ENCODE assay signal across 9 cellular contexts in genomic region chr13:52600666-52601065, GRCh38. TPM values are rescaled to one million over a fixed set of nuclear protein-coding genes. Genes with fewer than 3 reads are reported as not detected.
DNase-seq lines count a peak whose midpoint lies in the region; ATAC-seq and TF ChIP-seq lines count a peak whose summit lies in the region.
"Had no signal": no experiment of that assay in that cellular context is flagged by ENCODE, and none has a peak within 500 bp of the region (broad histone marks: within the 10 kb centered on the region; RNA-seq: fewer than 3 reads in every experiment).

No MANE protein-coding gene starts in this region.

- peak overlapping the region; percentile 85 for H3K9ac ChIP-seq in adipocyte (ENCODE audit: low read length)

- H3K27me3 Mint-ChIP-seq in activated T-cell treated with anti-CD3 and anti-CD28 coated beads, Interleukin-2, amount 50 U/mL, for 24 hours: peaks cover 52% of the 10 kb centered on the region
- peaks cover 37% of the 10 kb centered on the region for H3K27me3 Mint-ChIP-seq in activated T-cell treated with anti-CD3 and anti-CD28 coated beads, Interleukin-2, amount 50 U/mL, for 4 hours (ENCODE audit: low read depth)

- no peaks in the 10 kb centered on the region for H3K9me3 Mint-ChIP-seq in activated T-cell treated with anti-CD3 and anti-CD28 coated beads, Interleukin-2, amount 50 U/mL, for 24 hours
- H3K9me3 Mint-ChIP-seq in activated T-cell treated with anti-CD3 and anti-CD28 coated beads, Interleukin-2, amount 50 U/mL, for 4 hours: no peaks in the 10 kb centered on the region

- H3K4me1 Mint-ChIP-seq in activated T-cell treated with anti-CD3 and anti-CD28 coated beads, Interleukin-2, amount 50 U/mL, for 24 hours (ENCODE audit: low read depth): peaks cover 6% of the 10 kb centered on the region
- H3K4me1 Mint-ChIP-seq in activated T-cell treated with anti-CD3 and anti-CD28 coated beads, Interleukin-2, amount 50 U/mL, for 4 hours (ENCODE audit: low read depth): peaks cover 5% of the 10 kb centered on the region

- H3K4me1 ChIP-seq in adipocyte (ENCODE audit: control insufficient read depth, insufficient read depth, low read length) (peaks cover 9% of the 10 kb centered on the region), thyroid gland (peaks cover 0 to 7% of the 10 kb centered on the region in 2 donors)

- no peaks in the 10 kb centered on the region for H3K36me3 ChIP-seq in adipocyte (ENCODE audit: control insufficient read depth, insufficient read depth, low read length, severe bottlenecking)
- no peaks in the 10 kb centered on the region for H3K36me3 ChIP-seq in thyroid gland

- H3K9me3 ChIP-seq in adipocyte (ENCODE audit: control insufficient read depth, low read length) (no peaks in the 10 kb centered on the region), thyroid gland (no peaks in the 10 kb centered on the region)

- DNase-seq in activated T-cell treated with anti-CD3 and anti-CD28 coated beads, Interleukin-2, amount 50 U/mL, for 24 hours: no peak
- DNase-seq in activated T-cell treated with anti-CD3 and anti-CD28 coated beads, Interleukin-2, amount 50 U/mL, for 4 hours: no peak
- DNase-seq in adipocyte (ENCODE audit: low read depth) (peak; percentile 38), left kidney (ENCODE audit: low read depth, low spot score) (peak; percentile 33), thyroid gland (no peak), NCI-H226 (no peak)
- DNase-seq: activated gamma-delta T cell treated with Interleukin-2 at 50 U/mL for 16 hours had no signal

- TF ChIP-seq CTCF in thyroid gland (IDR thresholded peaks at IDR 0.05): no peak

- no peaks in the 10 kb centered on the region for H3K36me3 Mint-ChIP-seq in activated T-cell treated with anti-CD3 and anti-CD28 coated beads, Interleukin-2, amount 50 U/mL, for 24 hours (ENCODE audit: low read depth)
- H3K36me3 Mint-ChIP-seq in activated T-cell treated with anti-CD3 and anti-CD28 coated beads, Interleukin-2, amount 50 U/mL, for 4 hours (ENCODE audit: insufficient read depth): no peaks in the 10 kb centered on the region

- no peak for ATAC-seq in activated T-cell treated with anti-CD3 and anti-CD28 coated beads, Interleukin-2, amount 50 U/mL, for 4 hours
- no peak for ATAC-seq in GM21737 (IDR thresholded peaks at IDR 0.05; ENCODE audit: unreplicated experiment)
- ATAC-seq in GM21447 (IDR thresholded peaks at IDR 0.05; ENCODE audit: unreplicated experiment): no peak

- WGBS in thyroid gland, 2 donors: 35 to 44% methylated on average over 3 of the region's 3 CpGs

- H3K4me3 ChIP-seq in adipocyte (ENCODE audit: low read length) (peak overlapping the region; percentile 79), thyroid gland (replicated peaks in 1 of 3) (peak overlapping the region in 2 of 3 donors; percentile 72 to 80)

- H3K27ac Mint-ChIP-seq in activated T-cell treated with anti-CD3 and anti-CD28 coated beads, Interleukin-2, amount 50 U/mL, for 24 hours: no peak overlapping the region

- H3K27me3 ChIP-seq in adipocyte (replicated peaks; ENCODE audit: control insufficient read depth, insufficient read depth, low read length): no peaks in the 10 kb centered on the region
- no peaks in the 10 kb centered on the region for H3K27me3 ChIP-seq in thyroid gland

- peak overlapping the region; percentile 20 for H3K4me3 Mint-ChIP-seq in activated T-cell treated with anti-CD3 and anti-CD28 coated beads, Interleukin-2, amount 50 U/mL, for 24 hours
- no peak overlapping the region for H3K4me3 Mint-ChIP-seq in activated T-cell treated with anti-CD3 and anti-CD28 coated beads, Interleukin-2, amount 50 U/mL, for 4 hours

- no peak for TF ChIP-seq POLR2A in thyroid gland (IDR thresholded peaks at IDR 0.05)

- intact Hi-C loops in thyroid gland (cut with DNase I): no loop called here

- H3K27ac ChIP-seq in thyroid gland: peak overlapping the region; percentile 70 to 82 (median 77)

RNA-seq across cellular contexts. Expression of gene HNRNPA1L2, which starts 41.6 kb away (rescaled TPM):
- total RNA-seq in activated T-cell treated with anti-CD3 and anti-CD28 coated beads, Interleukin-2, amount 50 U/mL, for 4 hours: 1 to 10 TPM; 7.5 to 9.7 (median 8.9) TPM
- 1 to 10 TPM; 4.4 to 9.7 (median 5.6) TPM for total RNA-seq in thyroid gland

RNA-seq across cellular contexts. Expression of gene SUGT1, which starts 52.0 kb away (rescaled TPM):
- total RNA-seq in activated T-cell treated with anti-CD3 and anti-CD28 coated beads, Interleukin-2, amount 50 U/mL, for 4 hours: 10 to 100 TPM; 59.8 to 73.2 (median 63.9) TPM
- total RNA-seq in thyroid gland: 10 to 100 TPM; 33.6 to 50.4 (median 43.1) TPM

Comparison
In these comparisons a context has a peak if more than half of its experiments do, and no peak if none do; other contexts are left out.
1. DNase-seq: peak in adipocyte (single experiment) and left kidney (single experiment); none in activated T-cell treated with anti-CD3 and anti-CD28 coated beads, Interleukin-2, amount 50 U/mL, for 24 hours (single experiment), activated T-cell treated with anti-CD3 and anti-CD28 coated beads, Interleukin-2, amount 50 U/mL, for 4 hours (single experiment), thyroid gland (0 of 2) and NCI-H226 (single experiment).